1 cellular context compared by ENCODE assay signal in genomic region chr1:204102029-204102611, GRCh38.
TF ChIP-seq lines count a peak whose summit lies in the region.

No MANE protein-coding gene starts in this region.

TF ChIP-seq in HepG2, 621 proteins besides CTCF, POLR2A, EP300 and RAD21 (continued from another document and continues in another):
- TF ChIP-seq, protein P1, sequence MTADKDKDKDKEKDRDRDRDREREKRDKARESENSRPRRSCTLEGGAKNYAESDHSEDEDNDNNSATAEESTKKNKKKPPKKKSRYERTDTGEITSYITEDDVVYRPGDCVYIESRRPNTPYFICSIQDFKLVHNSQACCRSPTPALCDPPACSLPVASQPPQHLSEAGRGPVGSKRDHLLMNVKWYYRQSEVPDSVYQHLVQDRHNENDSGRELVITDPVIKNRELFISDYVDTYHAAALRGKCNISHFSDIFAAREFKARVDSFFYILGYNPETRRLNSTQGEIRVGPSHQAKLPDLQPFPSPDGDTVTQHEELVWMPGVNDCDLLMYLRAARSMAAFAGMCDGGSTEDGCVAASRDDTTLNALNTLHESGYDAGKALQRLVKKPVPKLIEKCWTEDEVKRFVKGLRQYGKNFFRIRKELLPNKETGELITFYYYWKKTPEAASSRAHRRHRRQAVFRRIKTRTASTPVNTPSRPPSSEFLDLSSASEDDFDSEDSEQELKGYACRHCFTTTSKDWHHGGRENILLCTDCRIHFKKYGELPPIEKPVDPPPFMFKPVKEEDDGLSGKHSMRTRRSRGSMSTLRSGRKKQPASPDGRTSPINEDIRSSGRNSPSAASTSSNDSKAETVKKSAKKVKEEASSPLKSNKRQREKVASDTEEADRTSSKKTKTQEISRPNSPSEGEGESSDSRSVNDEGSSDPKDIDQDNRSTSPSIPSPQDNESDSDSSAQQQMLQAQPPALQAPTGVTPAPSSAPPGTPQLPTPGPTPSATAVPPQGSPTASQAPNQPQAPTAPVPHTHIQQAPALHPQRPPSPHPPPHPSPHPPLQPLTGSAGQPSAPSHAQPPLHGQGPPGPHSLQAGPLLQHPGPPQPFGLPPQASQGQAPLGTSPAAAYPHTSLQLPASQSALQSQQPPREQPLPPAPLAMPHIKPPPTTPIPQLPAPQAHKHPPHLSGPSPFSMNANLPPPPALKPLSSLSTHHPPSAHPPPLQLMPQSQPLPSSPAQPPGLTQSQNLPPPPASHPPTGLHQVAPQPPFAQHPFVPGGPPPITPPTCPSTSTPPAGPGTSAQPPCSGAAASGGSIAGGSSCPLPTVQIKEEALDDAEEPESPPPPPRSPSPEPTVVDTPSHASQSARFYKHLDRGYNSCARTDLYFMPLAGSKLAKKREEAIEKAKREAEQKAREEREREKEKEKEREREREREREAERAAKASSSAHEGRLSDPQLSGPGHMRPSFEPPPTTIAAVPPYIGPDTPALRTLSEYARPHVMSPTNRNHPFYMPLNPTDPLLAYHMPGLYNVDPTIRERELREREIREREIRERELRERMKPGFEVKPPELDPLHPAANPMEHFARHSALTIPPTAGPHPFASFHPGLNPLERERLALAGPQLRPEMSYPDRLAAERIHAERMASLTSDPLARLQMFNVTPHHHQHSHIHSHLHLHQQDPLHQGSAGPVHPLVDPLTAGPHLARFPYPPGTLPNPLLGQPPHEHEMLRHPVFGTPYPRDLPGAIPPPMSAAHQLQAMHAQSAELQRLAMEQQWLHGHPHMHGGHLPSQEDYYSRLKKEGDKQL (CRISPR knock-in tag; IDR thresholded peaks at IDR 0.05; ENCODE audit: low read depth): 0 out of 2 replicates have a peak, but pooled peaks have one; percentile 52
- TF ChIP-seq ZNF629 (CRISPR knock-in tag; conservative IDR thresholded peaks at IDR 0.05) (peak; percentile 22; the same call in 1 of the 2 replicates), ZNF841 (CRISPR knock-in tag; IDR thresholded peaks at IDR 0.05; ENCODE audit: borderline replicate concordance) (no peak), MAFF (IDR thresholded peaks at IDR 0.05; ENCODE audit: low read depth, low read length) (no peak), SMAD1 (CRISPR knock-in tag; IDR thresholded peaks at IDR 0.05; ENCODE audit: borderline replicate concordance, low read depth) (no peak), ZNF251 (CRISPR knock-in tag; IDR thresholded peaks at IDR 0.05) (no peak), ZNF225 (CRISPR knock-in tag; IDR thresholded peaks at IDR 0.05) (no peak), CHD4 (IDR thresholded peaks at IDR 0.05; ENCODE audit: borderline replicate concordance, low read length) (no peak; the same call in 1 of the 2 replicates), NR3C1 (CRISPR knock-in tag; IDR thresholded peaks at IDR 0.05) (no peak), PCBP2 (optimal IDR thresholded peaks at IDR 0.05; ENCODE audit: low read depth, low read length, poor library complexity, severe bottlenecking) (no peak), ZSCAN31 (CRISPR knock-in tag; IDR thresholded peaks at IDR 0.05; ENCODE audit: low read depth) (peak; percentile 61; the same call in 1 of the 2 replicates), ZNF343 (CRISPR knock-in tag; IDR thresholded peaks at IDR 0.05) (no peak), ELF4 (CRISPR knock-in tag; IDR thresholded peaks at IDR 0.05; ENCODE audit: borderline replicate concordance) (no peak), CHD2 (IDR thresholded peaks at IDR 0.05; ENCODE audit: low read depth, low read length) (no peak), ZNF788 (CRISPR knock-in tag; IDR thresholded peaks at IDR 0.05; ENCODE audit: borderline replicate concordance) (peak; percentile 68; the same call in 1 of the 2 replicates), ATAD3A (CRISPR knock-in tag; IDR thresholded peaks at IDR 0.05) (no peak), ZNF75D (CRISPR knock-in tag; IDR thresholded peaks at IDR 0.05; ENCODE audit: borderline replicate concordance) (no peak), ZSCAN21 (CRISPR knock-in tag; IDR thresholded peaks at IDR 0.05; ENCODE audit: borderline replicate concordance) (no peak; the same call in 1 of the 2 replicates), ZNF138 (CRISPR knock-in tag; IDR thresholded peaks at IDR 0.05; ENCODE audit: low read depth) (no peak), FOXO4 (CRISPR knock-in tag; conservative IDR thresholded peaks at IDR 0.05) (no peak), ZSCAN20 (CRISPR knock-in tag; IDR thresholded peaks at IDR 0.05; ENCODE audit: borderline replicate concordance) (no peak), ZNF101 (CRISPR knock-in tag; IDR thresholded peaks at IDR 0.05; ENCODE audit: borderline replicate concordance, low read depth) (no peak), ATF3 (CRISPR knock-in tag; IDR thresholded peaks at IDR 0.05) (peak; percentile 90), HNRNPUL1 (IDR thresholded peaks at IDR 0.05; ENCODE audit: low read depth, low read length) (no peak), KAT7 (CRISPR knock-in tag; IDR thresholded peaks at IDR 0.05; ENCODE audit: borderline replicate concordance) (no peak; the same call in 1 of the 2 replicates), SNAPC4 (CRISPR knock-in tag; IDR thresholded peaks at IDR 0.05) (no peak), MED8 (CRISPR knock-in tag; IDR thresholded peaks at IDR 0.05; ENCODE audit: insufficient replicate concordance) (no peak), ZNF614 (CRISPR knock-in tag; IDR thresholded peaks at IDR 0.05; ENCODE audit: borderline replicate concordance) (0 out of 2 replicates have a peak, but pooled peaks have one; percentile 24), ARHGAP35 (CRISPR knock-in tag; IDR thresholded peaks at IDR 0.05; ENCODE audit: borderline replicate concordance) (no peak), MYNN (CRISPR knock-in tag; IDR thresholded peaks at IDR 0.05; ENCODE audit: low read depth) (no peak), SUZ12 (IDR thresholded peaks at IDR 0.05; ENCODE audit: low read depth, low read length) (no peak), NFIC (IDR thresholded peaks at IDR 0.05; ENCODE audit: low read length) (no peak), GATAD2A (CRISPR knock-in tag; IDR thresholded peaks at IDR 0.05) (peak; percentile 97), ZFX (CRISPR knock-in tag; IDR thresholded peaks at IDR 0.05; ENCODE audit: low read depth) (no peak), ZNF274 (CRISPR knock-in tag; IDR thresholded peaks at IDR 0.05) (no peak), U2AF2 (IDR thresholded peaks at IDR 0.05; ENCODE audit: low read depth, low read length) (no peak), FLYWCH1 (CRISPR knock-in tag; IDR thresholded peaks at IDR 0.05) (no peak), ZNF550 (CRISPR knock-in tag; IDR thresholded peaks at IDR 0.05; ENCODE audit: borderline replicate concordance) (no peak)
- TF ChIP-seq, protein P2, sequence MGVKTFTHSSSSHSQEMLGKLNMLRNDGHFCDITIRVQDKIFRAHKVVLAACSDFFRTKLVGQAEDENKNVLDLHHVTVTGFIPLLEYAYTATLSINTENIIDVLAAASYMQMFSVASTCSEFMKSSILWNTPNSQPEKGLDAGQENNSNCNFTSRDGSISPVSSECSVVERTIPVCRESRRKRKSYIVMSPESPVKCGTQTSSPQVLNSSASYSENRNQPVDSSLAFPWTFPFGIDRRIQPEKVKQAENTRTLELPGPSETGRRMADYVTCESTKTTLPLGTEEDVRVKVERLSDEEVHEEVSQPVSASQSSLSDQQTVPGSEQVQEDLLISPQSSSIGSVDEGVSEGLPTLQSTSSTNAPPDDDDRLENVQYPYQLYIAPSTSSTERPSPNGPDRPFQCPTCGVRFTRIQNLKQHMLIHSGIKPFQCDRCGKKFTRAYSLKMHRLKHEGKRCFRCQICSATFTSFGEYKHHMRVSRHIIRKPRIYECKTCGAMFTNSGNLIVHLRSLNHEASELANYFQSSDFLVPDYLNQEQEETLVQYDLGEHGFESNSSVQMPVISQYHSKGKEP (CRISPR knock-in tag; IDR thresholded peaks at IDR 0.05): no peak
- TF ChIP-seq, protein P3, sequence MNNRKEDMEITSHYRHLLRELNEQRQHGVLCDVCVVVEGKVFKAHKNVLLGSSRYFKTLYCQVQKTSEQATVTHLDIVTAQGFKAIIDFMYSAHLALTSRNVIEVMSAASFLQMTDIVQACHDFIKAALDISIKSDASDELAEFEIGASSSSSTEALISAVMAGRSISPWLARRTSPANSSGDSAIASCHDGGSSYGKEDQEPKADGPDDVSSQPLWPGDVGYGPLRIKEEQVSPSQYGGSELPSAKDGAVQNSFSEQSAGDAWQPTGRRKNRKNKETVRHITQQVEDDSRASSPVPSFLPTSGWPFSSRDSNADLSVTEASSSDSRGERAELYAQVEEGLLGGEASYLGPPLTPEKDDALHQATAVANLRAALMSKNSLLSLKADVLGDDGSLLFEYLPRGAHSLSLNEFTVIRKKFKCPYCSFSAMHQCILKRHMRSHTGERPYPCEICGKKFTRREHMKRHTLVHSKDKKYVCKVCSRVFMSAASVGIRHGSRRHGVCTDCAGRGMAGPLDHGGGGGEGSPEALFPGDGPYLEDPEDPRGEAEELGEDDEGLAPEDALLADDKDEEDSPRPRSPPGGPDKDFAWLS (CRISPR knock-in tag; IDR thresholded peaks at IDR 0.05; ENCODE audit: borderline replicate concordance): no peak
- TF ChIP-seq, protein P4, sequence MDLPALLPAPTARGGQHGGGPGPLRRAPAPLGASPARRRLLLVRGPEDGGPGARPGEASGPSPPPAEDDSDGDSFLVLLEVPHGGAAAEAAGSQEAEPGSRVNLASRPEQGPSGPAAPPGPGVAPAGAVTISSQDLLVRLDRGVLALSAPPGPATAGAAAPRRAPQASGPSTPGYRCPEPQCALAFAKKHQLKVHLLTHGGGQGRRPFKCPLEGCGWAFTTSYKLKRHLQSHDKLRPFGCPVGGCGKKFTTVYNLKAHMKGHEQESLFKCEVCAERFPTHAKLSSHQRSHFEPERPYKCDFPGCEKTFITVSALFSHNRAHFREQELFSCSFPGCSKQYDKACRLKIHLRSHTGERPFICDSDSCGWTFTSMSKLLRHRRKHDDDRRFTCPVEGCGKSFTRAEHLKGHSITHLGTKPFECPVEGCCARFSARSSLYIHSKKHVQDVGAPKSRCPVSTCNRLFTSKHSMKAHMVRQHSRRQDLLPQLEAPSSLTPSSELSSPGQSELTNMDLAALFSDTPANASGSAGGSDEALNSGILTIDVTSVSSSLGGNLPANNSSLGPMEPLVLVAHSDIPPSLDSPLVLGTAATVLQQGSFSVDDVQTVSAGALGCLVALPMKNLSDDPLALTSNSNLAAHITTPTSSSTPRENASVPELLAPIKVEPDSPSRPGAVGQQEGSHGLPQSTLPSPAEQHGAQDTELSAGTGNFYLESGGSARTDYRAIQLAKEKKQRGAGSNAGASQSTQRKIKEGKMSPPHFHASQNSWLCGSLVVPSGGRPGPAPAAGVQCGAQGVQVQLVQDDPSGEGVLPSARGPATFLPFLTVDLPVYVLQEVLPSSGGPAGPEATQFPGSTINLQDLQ (CRISPR knock-in tag; IDR thresholded peaks at IDR 0.05): no peak
- TF ChIP-seq, protein P5, sequence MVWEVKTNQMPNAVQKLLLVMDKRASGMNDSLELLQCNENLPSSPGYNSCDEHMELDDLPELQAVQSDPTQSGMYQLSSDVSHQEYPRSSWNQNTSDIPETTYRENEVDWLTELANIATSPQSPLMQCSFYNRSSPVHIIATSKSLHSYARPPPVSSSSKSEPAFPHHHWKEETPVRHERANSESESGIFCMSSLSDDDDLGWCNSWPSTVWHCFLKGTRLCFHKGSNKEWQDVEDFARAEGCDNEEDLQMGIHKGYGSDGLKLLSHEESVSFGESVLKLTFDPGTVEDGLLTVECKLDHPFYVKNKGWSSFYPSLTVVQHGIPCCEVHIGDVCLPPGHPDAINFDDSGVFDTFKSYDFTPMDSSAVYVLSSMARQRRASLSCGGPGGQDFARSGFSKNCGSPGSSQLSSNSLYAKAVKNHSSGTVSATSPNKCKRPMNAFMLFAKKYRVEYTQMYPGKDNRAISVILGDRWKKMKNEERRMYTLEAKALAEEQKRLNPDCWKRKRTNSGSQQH (CRISPR knock-in tag; IDR thresholded peaks at IDR 0.05; ENCODE audit: low read depth): no peak
